ENCODE assay signal across 9 cellular contexts in the genomic region with DNA sequence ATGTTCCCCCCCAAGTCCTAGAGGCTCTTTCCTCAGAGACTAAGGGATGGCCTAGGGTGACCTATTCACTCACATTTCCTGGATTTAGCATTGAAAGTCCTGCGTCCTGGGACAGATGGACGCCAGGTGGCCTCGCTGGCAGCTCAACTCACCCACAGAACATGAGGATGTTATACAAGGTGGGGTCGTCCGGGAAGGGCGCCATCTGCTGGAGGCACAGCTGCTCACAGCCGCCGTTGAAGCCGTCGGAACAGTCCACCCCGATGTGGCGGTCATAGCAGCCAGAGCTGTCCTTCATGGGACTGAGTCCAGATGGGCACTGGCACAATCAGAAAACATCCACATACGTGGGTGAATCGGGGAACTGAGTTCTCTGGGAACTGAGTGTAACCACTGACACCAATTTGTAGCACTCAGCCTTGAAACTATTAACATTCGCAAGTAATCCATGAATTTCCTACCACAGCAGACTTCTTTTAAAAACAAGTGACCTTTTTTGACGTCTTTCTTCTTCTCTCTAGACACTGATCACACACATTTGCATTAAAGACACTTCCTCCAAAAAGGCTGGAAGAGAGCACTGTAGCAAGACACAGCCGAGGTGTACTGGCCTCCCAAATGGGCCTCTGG.
DNase-seq lines count a peak whose midpoint lies in the region; ATAC-seq, FAIRE-seq and TF ChIP-seq lines count a peak whose summit lies in the region.
"Had no signal": no experiment of that assay in that cellular context is flagged by ENCODE, and none has a peak within 500 bp of the region (broad histone marks: within the 10 kb centered on the region; RNA-seq: fewer than 3 reads in every experiment).

No MANE protein-coding gene starts in this region.

- no peaks in the 10 kb centered on the region for H3K9me3 Mint-ChIP-seq in progenitor cell of endocrine pancreas (ENCODE audit: low read depth)
- H3K9me3 Mint-ChIP-seq in naive thymus-derived CD8-positive, alpha-beta T cell, result peaks cover 0 to 7% (median 0%) of the 10 kb centered on the region in 9 donors
- H3K9me3 Mint-ChIP-seq: dendritic cell treated with granulocyte-macrophage colony-stimulating factor and Interleukin-4, amounts not matched to agents 40 ng/mL and 50 ng/mL, for 4 days had no signal

- H3K27ac ChIP-seq in 22Rv1 (no peak overlapping the region), fibroblast of lung (ENCODE audit: insufficient read depth, low read length) (no peak overlapping the region)

- H3K4me3 Mint-ChIP-seq in progenitor cell of endocrine pancreas (ENCODE audit: low read depth), result no peak overlapping the region
- no peak overlapping the region for H3K4me3 Mint-ChIP-seq in naive thymus-derived CD8-positive, alpha-beta T cell
- H3K4me3 Mint-ChIP-seq: dendritic cell treated with granulocyte-macrophage colony-stimulating factor and Interleukin-4, amounts not matched to agents 40 ng/mL and 50 ng/mL, for 4 days had no signal

- POLR2A ChIA-PET in naive thymus-derived CD8-positive, alpha-beta T cell (lab: Charles Lee), result no interaction called here

- H3K4me3 ChIP-seq in fibroblast of lung (replicated peaks in 1 of 4; ENCODE audit: control extremely low read depth in 1 of 4, insufficient read depth in 1 of 4, low read depth in 3 of 4, low read length in 4 of 4), result no peak overlapping the region

- no peaks in the 10 kb centered on the region for H3K36me3 ChIP-seq in fibroblast of lung (ENCODE audit: control insufficient read depth, insufficient read depth, low read length)

- H3K4me1 ChIP-seq in fibroblast of lung (ENCODE audit: control insufficient read depth, extremely low read depth, insufficient read depth, low read length), result no peaks in the 10 kb centered on the region

- no peak for FAIRE-seq in RCC 7860 (lab: Jason Lieb, UNC)

- no peaks in the 10 kb centered on the region for H4K20me1 ChIP-seq in fibroblast of lung (ENCODE audit: control insufficient read depth, extremely low read depth, insufficient read depth, low read length)

- no peaks in the 10 kb centered on the region for H3K36me3 Mint-ChIP-seq in progenitor cell of endocrine pancreas (ENCODE audit: insufficient read depth)
- H3K36me3 Mint-ChIP-seq in naive thymus-derived CD8-positive, alpha-beta T cell, result no peaks in the 10 kb centered on the region

- H3K4me2 ChIP-seq in fibroblast of lung (ENCODE audit: extremely low read depth, insufficient read depth, low read length), result no peak overlapping the region

- no peak overlapping the region for H2AFZ ChIP-seq in fibroblast of lung (ENCODE audit: low read length)

- peaks cover 21% of the 10 kb centered on the region for H3K27me3 Mint-ChIP-seq in progenitor cell of endocrine pancreas
- H3K27me3 Mint-ChIP-seq in naive thymus-derived CD8-positive, alpha-beta T cell, result peaks cover 0 to 10% (median 5%) of the 10 kb centered on the region in 5 donors
- H3K27me3 Mint-ChIP-seq: dendritic cell treated with granulocyte-macrophage colony-stimulating factor and Interleukin-4, amounts not matched to agents 40 ng/mL and 50 ng/mL, for 4 days had no signal

- H3K4me1 Mint-ChIP-seq in progenitor cell of endocrine pancreas (ENCODE audit: low read depth), result peaks cover 5% of the 10 kb centered on the region
- no peaks in the 10 kb centered on the region for H3K4me1 Mint-ChIP-seq in naive thymus-derived CD8-positive, alpha-beta T cell

- H3K9ac ChIP-seq in fibroblast of lung (ENCODE audit: insufficient read depth, low read length), result no peak overlapping the region

- peak; percentile 84 for ATAC-seq in HG02885 (IDR thresholded peaks at IDR 0.05; ENCODE audit: poor library complexity, unreplicated experiment)
- no peak for ATAC-seq in GM19463 (IDR thresholded peaks at IDR 0.05; ENCODE audit: unreplicated experiment)
- ATAC-seq in naive thymus-derived CD8-positive, alpha-beta T cell, result no peak

- DNase-seq in GM10266 (ENCODE audit: extremely low spot score) (peak; percentile 40), RCC 7860 (ENCODE audit: low spot score) (peak; percentile 55), fibroblast of lung (ENCODE audit: low read depth in 2 of 2) (peak; percentile 2 to 29), progenitor cell of endocrine pancreas (ENCODE audit: low spot score, unreplicated experiment) (peak; percentile 67)
- no peak for DNase-seq in naive thymus-derived CD8-positive, alpha-beta T cell

- H3K27ac Mint-ChIP-seq in progenitor cell of endocrine pancreas, result no peak overlapping the region
- no peak overlapping the region for H3K27ac Mint-ChIP-seq in naive thymus-derived CD8-positive, alpha-beta T cell
- H3K27ac Mint-ChIP-seq: dendritic cell treated with granulocyte-macrophage colony-stimulating factor and Interleukin-4, amounts not matched to agents 40 ng/mL and 50 ng/mL, for 4 days had no signal

- H3K9me3 ChIP-seq in fibroblast of lung (ENCODE audit: control insufficient read depth, insufficient read depth, low read depth, low read length), result no peaks in the 10 kb centered on the region

- TF ChIP-seq CTCF in 22Rv1 (IDR thresholded peaks at IDR 0.05) (peak; percentile 97), GM10266 (IDR thresholded peaks at IDR 0.05; ENCODE audit: control insufficient read depth, insufficient read depth, low read depth, missing control alignments) (peak; percentile 64), fibroblast of lung (conservative IDR thresholded peaks at IDR 0.05 in 1 of 2, IDR thresholded peaks at IDR 0.05 in 1 of 2; ENCODE audit: low read depth in 1 of 2, low read length in 2 of 2) (peak; percentile 29 to 36), progenitor cell of endocrine pancreas (IDR thresholded peaks at IDR 0.05; ENCODE audit: unreplicated experiment) (peak; percentile 92)

- H3K79me2 ChIP-seq in fibroblast of lung (ENCODE audit: control insufficient read depth, insufficient read depth, low read length), result no peaks in the 10 kb centered on the region

- no peaks in the 10 kb centered on the region for H3K27me3 ChIP-seq in fibroblast of lung (ENCODE audit: control insufficient read depth, insufficient read depth, low read length)

Comparison
In these comparisons a context has a peak if more than half of its experiments do, and no peak if none do; other contexts are left out.
1. CTCF ChIP-seq: peak in every context shown above with its lines; median percentile 97 in 22Rv1; 92 in progenitor cell of endocrine pancreas; 64 in GM10266; 32 in fibroblast of lung.
2. DNase-seq: peak in GM10266 (single experiment), RCC 7860 (single experiment), fibroblast of lung (2 of 2) and progenitor cell of endocrine pancreas (single experiment); none in naive thymus-derived CD8-positive, alpha-beta T cell (0 of 10).